Comparison of ENCODE assay signal across 2 cellular contexts in the genomic region with DNA sequence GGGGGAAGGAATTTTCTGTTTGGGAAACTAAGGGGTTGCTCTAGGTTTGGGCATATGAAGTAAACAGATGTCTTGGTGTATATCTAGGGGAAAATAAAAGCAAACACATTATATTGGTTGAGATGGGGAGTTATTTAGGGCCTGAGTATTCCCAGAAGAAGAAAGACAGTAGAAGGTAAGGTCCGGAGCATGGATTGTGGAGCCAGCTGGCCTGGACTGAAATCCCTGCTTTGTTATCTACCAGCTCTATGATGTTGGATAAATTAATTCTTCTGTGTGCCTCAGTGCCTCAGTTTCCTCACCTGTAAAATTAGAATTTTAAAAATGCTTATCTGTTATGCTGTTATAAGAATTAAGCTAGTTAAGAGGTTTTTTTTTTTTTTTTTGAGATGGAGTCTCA.
TF ChIP-seq lines count a peak whose summit lies in the region.

No MANE protein-coding gene starts in this region.

TF ChIP-seq in HepG2, 621 proteins besides CTCF, POLR2A, EP300 and RAD21 (continued from another document):
- TF ChIP-seq PRDM15 (CRISPR knock-in tag; IDR thresholded peaks at IDR 0.05) (peak; percentile 75), ZNF740 (CRISPR knock-in tag; IDR thresholded peaks at IDR 0.05) (no peak)

TF ChIP-seq in WTC11, 78 proteins besides CTCF, POLR2A, EP300 and RAD21 (continued from another document):
- TF ChIP-seq PRDM15 (CRISPR knock-in tag; IDR thresholded peaks at IDR 0.05) (peak; percentile 71; the same call in 1 of the 2 replicates), USF1 (CRISPR knock-in tag; IDR thresholded peaks at IDR 0.05) (no peak)
